Comparison of ENCODE assay signal across 7 cellular contexts in genomic region chr10:5917305-5917704, GRCh38.
"Had no signal": no experiment of that assay in that cellular context is flagged by ENCODE, and none has a peak within 500 bp of the region (broad histone marks: within the 10 kb centered on the region; RNA-seq: fewer than 3 reads in every experiment).

No MANE protein-coding gene starts in this region.

- H3K4me2 ChIP-seq: GM23338 had no signal

- H3K27ac ChIP-seq: HL-60 had no signal

- DNase-seq: H9, HCEC 1CT had no signal

- H2AFZ ChIP-seq: GM23338 had no signal

- ATAC-seq: GM23338, HepG2 had no signal

- H3K4me3 ChIP-seq: GM23338 had no signal

- FAIRE-seq: H1, H54, HepG2 had no signal
